Comparison of ENCODE assay signal across 19 cellular contexts in the genomic region with DNA sequence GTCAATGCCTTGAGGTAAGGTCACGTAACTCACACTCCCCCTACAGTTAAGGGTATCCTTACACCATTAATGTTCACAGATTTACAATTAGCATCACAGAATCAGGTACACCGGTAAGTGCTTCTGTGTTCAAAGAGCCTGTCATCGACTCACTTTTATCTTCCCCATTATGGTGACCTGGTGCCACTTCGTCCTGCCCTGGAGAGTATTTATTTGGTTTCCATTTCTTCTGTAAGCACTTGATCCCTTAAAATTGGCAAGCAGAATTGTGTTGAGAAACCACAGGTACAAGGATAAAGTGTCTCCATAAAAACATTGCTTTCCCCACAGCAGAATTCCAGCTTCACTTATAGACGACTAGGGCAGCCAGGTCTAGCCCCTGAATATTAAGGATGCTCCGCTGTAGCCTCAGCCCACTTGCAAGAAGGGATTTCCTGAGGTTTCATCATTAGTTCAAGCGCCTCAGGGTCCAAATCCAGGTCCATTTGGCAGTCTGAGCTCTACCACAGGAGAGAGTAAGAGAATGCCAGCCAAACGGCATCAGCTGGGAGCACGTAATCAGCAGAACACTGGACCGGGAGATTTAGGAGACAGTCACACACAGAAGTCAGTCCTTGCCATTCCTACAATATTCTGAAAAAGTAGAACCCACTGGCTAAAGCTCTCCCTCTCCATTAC. TPM values are rescaled to one million over a fixed set of nuclear protein-coding genes. Genes with fewer than 3 reads are reported as not detected.
DNase-seq lines count a peak whose midpoint lies in the region; ATAC-seq, FAIRE-seq and TF ChIP-seq lines count a peak whose summit lies in the region.
"Had no signal": no experiment of that assay in that cellular context is flagged by ENCODE, and none has a peak within 500 bp of the region (broad histone marks: within the 10 kb centered on the region; RNA-seq: fewer than 3 reads in every experiment).

No MANE protein-coding gene starts in this region.

- POLR2A ChIA-PET in H1 (lab: Charles Lee; ENCODE audit: partially characterized antibody), result interaction anchor here (0.6 kb wide), 2 partner anchors 12 to 46 kb away, joined by 3 read pairs; no protein-coding TSS in a partner anchor

- no peak overlapping the region for H3K9ac ChIP-seq in H1 (replicated peaks in 1 of 4; ENCODE audit: extremely low read depth in 1 of 4, low read depth in 3 of 4, low read length in 3 of 4)
- H3K9ac ChIP-seq: BLaER1 treated with 17β-estradiol and CSF1 and Interleukin-3, amounts not matched to agents 10 nM and 100 nM; KMS-11 had no signal

- H2BK20ac ChIP-seq in H1 (ENCODE audit: low read length), result no peak overlapping the region

- no peak overlapping the region for H2BK120ac ChIP-seq in H1 (replicated peaks; ENCODE audit: low read depth, low read length)

- H3K36me3 ChIP-seq in H1 (ENCODE audit: control insufficient read depth in 2 of 4, insufficient read depth in 4 of 4, low read length in 3 of 4) (peaks cover 0 to 5% (median 0%) of the 10 kb centered on the region in 4 experiments; a peak in 1 of 8 replicates), gastrocnemius medialis (no peaks in the 10 kb centered on the region)

- H3K9me3 ChIP-seq in H1 (ENCODE audit: insufficient read depth in 2 of 2, low read depth in 1 of 2, low read length in 1 of 2) (no peaks in the 10 kb centered on the region), gastrocnemius medialis (no peaks in the 10 kb centered on the region)
- H3K9me3 ChIP-seq: A549 had no signal

- no peak overlapping the region for H2BK5ac ChIP-seq in H1 (ENCODE audit: low read depth, low read length)

- no peak for FAIRE-seq in H1 (lab: Jason Lieb, UNC)
- FAIRE-seq in HTR-8/SVneo (lab: Jason Lieb, UNC), result no peak
- FAIRE-seq: A549, D721Med, GM12891, GM18507 had no signal

- peak; percentile 5 for DNase-seq in NCI-H82 (lab: John Stamatoyannopoulos, UW)
- DNase-seq in NCI-H82 treated with DMSO at 0.1 percent for 48 hours (lab: John Stamatoyannopoulos, UW; ENCODE audit: unreplicated experiment), result no peak
- peak; percentile 92 for DNase-seq in NCI-H2029 treated with DMSO at 0.1 percent for 48 hours (lab: John Stamatoyannopoulos, UW)
- no peak for DNase-seq in H1 (ENCODE audit: low read depth in 1 of 2, low spot score in 2 of 2)
- DNase-seq in gastrocnemius medialis, result no peak
- no peak for DNase-seq in activated naive CD4-positive, alpha-beta T cell (lab: John Stamatoyannopoulos, UW)
- no peak for DNase-seq in HTR-8/SVneo (ENCODE audit: insufficient read length, low spot score)
- DNase-seq: CD8-positive, alpha-beta memory T cell; GF-D8; NCI-H1694 treated with DMSO at 0.1 percent for 48 hours had no signal

- H4K20me1 ChIP-seq in H1 (replicated peaks in 1 of 2; ENCODE audit: control insufficient read depth in 1 of 2, insufficient read depth in 2 of 2, low read length in 2 of 2), result peaks cover 2 to 6% of the 10 kb centered on the region in 2 experiments

- CTCF ChIA-PET in H1 (lab: Charles Lee; ENCODE audit: partially characterized antibody), result interaction anchor here (1.0 to 1.9 kb wide), 4 partner anchors 100 to 114 kb away, joined by 3 to 7 read pairs (median 4); no protein-coding TSS in a partner anchor

- H3K4me1 ChIP-seq in H1 (replicated peaks in 1 of 4; ENCODE audit: control insufficient read depth in 3 of 4, insufficient read depth in 4 of 4, low read length in 3 of 4), result peaks cover 6 to 12% (median 8%) of the 10 kb centered on the region in 4 experiments; a peak in 5 of 7 replicates
- peaks cover 7 to 8% of the 10 kb centered on the region in 2 donors for H3K4me1 ChIP-seq in gastrocnemius medialis
- H3K4me1 ChIP-seq: A549 had no signal

- H4K8ac ChIP-seq in H1 (ENCODE audit: extremely low read depth, insufficient read depth, low read length), result no peak overlapping the region

- H3K27me3 ChIP-seq in H1 (replicated peaks in 1 of 4; ENCODE audit: control insufficient read depth in 3 of 4, extremely low read depth in 1 of 4, insufficient read depth in 3 of 4, low read length in 3 of 4) (no peaks in the 10 kb centered on the region), gastrocnemius medialis (no peaks in the 10 kb centered on the region)
- H3K27me3 ChIP-seq: BLaER1 treated with 17β-estradiol and CSF1 and Interleukin-3, amounts not matched to agents 10 nM and 100 nM had no signal

- 95% methylated on average over 10 of the region's 10 CpGs; no CpG with 5 or more reads in 1 of the 2 experiments for WGBS in H1 (ENCODE audit: extremely low coverage in 1 of 2, insufficient coverage in 1 of 2, insufficient read length in 1 of 2, insufficient replicate concordance in 2 of 2, low coverage in 1 of 2, low lambda C conversion rate in 2 of 2, missing lambda C conversion rate in 1 of 2), 2 experiments

- no peak overlapping the region for H2AK5ac ChIP-seq in H1 (ENCODE audit: low read depth, low read length)

- H4K5ac ChIP-seq in H1 (ENCODE audit: insufficient read length, low read depth, low read length), result no peak overlapping the region

- in situ Hi-C loops in gastrocnemius medialis (cut with MboI; ENCODE audit: low sequenced_read_pairs in 4 of 4), result no loop called here

- H3K56ac ChIP-seq in H1 (replicated peaks; ENCODE audit: insufficient read length, low read depth, low read length), result no peak overlapping the region

- no peak overlapping the region for H3K14ac ChIP-seq in H1 (ENCODE audit: insufficient read length)

- intact Hi-C loops in gastrocnemius medialis (cut with DNase I; ENCODE audit: low total_unique reads), result no loop called here

- peaks cover 2% of the 10 kb centered on the region; the same call in 1 of the 2 replicates for H3K79me1 ChIP-seq in H1 (ENCODE audit: low read depth, low read length)

- ATAC-seq in gastrocnemius medialis, result peak; percentile 77 to 78
- ATAC-seq in GM21360 (IDR thresholded peaks at IDR 0.05; ENCODE audit: unreplicated experiment), result no peak
- ATAC-seq: A549, GM23338, Panc1 had no signal

- no peak overlapping the region for H4K91ac ChIP-seq in H1 (replicated peaks; ENCODE audit: insufficient read length, low read length)

- no peak overlapping the region for H2BK15ac ChIP-seq in H1 (ENCODE audit: low read length)

- no peak overlapping the region for H3K4me2 ChIP-seq in H1 (ENCODE audit: insufficient read depth in 1 of 2, low read depth in 2 of 2, low read length in 2 of 2)
- H3K4me2 ChIP-seq: A549, GM23338, KMS-11 had no signal

- no peak overlapping the region for H3K4me3 ChIP-seq in H1 (ENCODE audit: extremely low read depth in 1 of 4, insufficient read depth in 2 of 4, low read depth in 3 of 4, low read length in 4 of 4)
- H3K4me3 ChIP-seq in gastrocnemius medialis, result no peak overlapping the region
- H3K4me3 ChIP-seq: A549; BLaER1 treated with 17β-estradiol and CSF1 and Interleukin-3, amounts not matched to agents 10 nM and 100 nM; GM23338 had no signal

- TF ChIP-seq EP300 in H1 (IDR thresholded peaks at IDR 0.05; ENCODE audit: borderline replicate concordance in 1 of 2, low read depth in 2 of 2, low read length in 2 of 2), result no peak

- peaks cover 0 to 41% of the 10 kb centered on the region in 2 experiments; a peak in 3 of 4 replicates for H3K79me2 ChIP-seq in H1 (ENCODE audit: control insufficient read depth in 1 of 2, insufficient read depth in 2 of 2, low read length in 2 of 2)

- H3K27ac ChIP-seq in H1 (ENCODE audit: low read depth, low read length) (no peak overlapping the region), gastrocnemius medialis (peak overlapping the region in 1 of 4 donors; percentile 58)
- H3K27ac ChIP-seq: A549; BLaER1 treated with 17β-estradiol and CSF1 and Interleukin-3, amounts not matched to agents 10 nM and 100 nM; KMS-11 had no signal

- TF ChIP-seq CTCF in H1 (IDR thresholded peaks at IDR 0.05; ENCODE audit: control extremely low read depth in 1 of 3, insufficient read depth in 1 of 3, low read depth in 1 of 3, low read length in 3 of 3), result no peak
- no peak for TF ChIP-seq CTCF in gastrocnemius medialis (IDR thresholded peaks at IDR 0.05 in 4 of 5, conservative IDR thresholded peaks at IDR 0.05 in 1 of 5)

- H2BK12ac ChIP-seq in H1 (ENCODE audit: low read depth, low read length), result 0 out of 2 replicates have a peak overlapping the region, but pooled peaks have one; percentile 12

- no peak overlapping the region for H3K4ac ChIP-seq in H1 (replicated peaks; ENCODE audit: insufficient read length, low read depth, low read length)

- H3K23me2 ChIP-seq in H1 (ENCODE audit: low read depth, low read length), result no peaks in the 10 kb centered on the region

- H2AFZ ChIP-seq in H1 (ENCODE audit: low read length), result no peak overlapping the region
- H2AFZ ChIP-seq: GM23338 had no signal

- TF ChIP-seq RAD21 in H1 (IDR thresholded peaks at IDR 0.05 in 1 of 2, conservative IDR thresholded peaks at IDR 0.05 in 1 of 2; ENCODE audit: low read depth in 2 of 2, low read length in 2 of 2), result no peak

- H3K18ac ChIP-seq in H1 (ENCODE audit: extremely low read depth, low read length), result no peak overlapping the region

- TF ChIP-seq POLR2A in H1 (IDR thresholded peaks at IDR 0.05; ENCODE audit: control extremely low read depth in 1 of 2, low read depth in 2 of 2, low read length in 2 of 2) (no peak), gastrocnemius medialis (IDR thresholded peaks at IDR 0.05) (no peak)

- no peak overlapping the region for H3K23ac ChIP-seq in H1 (ENCODE audit: insufficient read length)

TF ChIP-seq in H1, 55 proteins besides CTCF, POLR2A, EP300 and RAD21:
- TF ChIP-seq GABPA (IDR thresholded peaks at IDR 0.05; ENCODE audit: borderline replicate concordance, insufficient read depth, low read length) (no peak), RNF2 (IDR thresholded peaks at IDR 0.05; ENCODE audit: borderline replicate concordance, low read depth, low read length, missing control alignments, poor library complexity, severe bottlenecking) (no peak), PHF8 (conservative IDR thresholded peaks at IDR 0.05; ENCODE audit: low read depth, low read length) (no peak), TCF12 (IDR thresholded peaks at IDR 0.05; ENCODE audit: low read depth, low read length) (no peak), HDAC6 (IDR thresholded peaks at IDR 0.05; ENCODE audit: low read depth, low read length) (no peak), YY1 (IDR thresholded peaks at IDR 0.05; ENCODE audit: low read depth, low read length) (no peak), POU5F1 (IDR thresholded peaks at IDR 0.05; ENCODE audit: low read depth, low read length) (no peak), MAFK (IDR thresholded peaks at IDR 0.05; ENCODE audit: low read depth, low read length) (no peak), ZNF274 (IDR thresholded peaks at IDR 0.05; ENCODE audit: borderline replicate concordance, extremely low read depth, low read length) (no peak)

RNA-seq across cellular contexts. Expression of gene ATXN7L1, which starts 10.1 kb away (rescaled TPM):
- total RNA-seq in H1 (2021; fragmentation: NEBNext Ultra II Directional; extraction: Animal tissue kit (Norgen Biotek cat#: 25700)), result 34.0 and 34.5 TPM in 2 replicates
- polyA plus RNA-seq in H1 (2011; rRNA removed), result 13.0 and 14.3 TPM in 2 replicates
- 8.8 TPM for polyA plus RNA-seq in H1 (2011; cell fraction: cytosol; rRNA removed)
- polyA plus RNA-seq in H1 (2011; cell fraction: nucleus; rRNA removed), result 18.9 TPM
- 25.9 to 30.4 TPM (median 28.8 TPM) in 4 replicates for polyA plus RNA-seq in H1 (2012, experiment 1 of 2)
- polyA plus RNA-seq in H1 (2012, experiment 2 of 2), result 9.3 TPM
- polyA plus RNA-seq in H1 (2013, experiment 1 of 2), result 32.2 TPM
- polyA plus RNA-seq in H1 (2013, experiment 2 of 2), result 31.1 TPM
- polyA minus RNA-seq in H1 (2011; rRNA and poly(A)+ RNA removed), result 19.2 and 23.2 TPM in 2 replicates
- 16.1 TPM for polyA minus RNA-seq in H1 (2011; cell fraction: cytosol; rRNA and poly(A)+ RNA removed)
- polyA minus RNA-seq in H1 (2011; cell fraction: nucleus; rRNA and poly(A)+ RNA removed), result 54.9 TPM
- total RNA-seq in gastrocnemius medialis, result 1 to 10 TPM; 1.6 to 6.6 (median 4.8) TPM

Comparison
In these comparisons a context has a peak if more than half of its experiments do, and no peak if none do; other contexts are left out.
1. DNase-seq: peak in NCI-H82 (single experiment) and NCI-H2029 treated with DMSO at 0.1 percent for 48 hours (single experiment); none in NCI-H82 treated with DMSO at 0.1 percent for 48 hours (single experiment), H1 (0 of 2), gastrocnemius medialis (0 of 2), activated naive CD4-positive, alpha-beta T cell (0 of 4) and HTR-8/SVneo (single experiment).